In the genomic region with DNA sequence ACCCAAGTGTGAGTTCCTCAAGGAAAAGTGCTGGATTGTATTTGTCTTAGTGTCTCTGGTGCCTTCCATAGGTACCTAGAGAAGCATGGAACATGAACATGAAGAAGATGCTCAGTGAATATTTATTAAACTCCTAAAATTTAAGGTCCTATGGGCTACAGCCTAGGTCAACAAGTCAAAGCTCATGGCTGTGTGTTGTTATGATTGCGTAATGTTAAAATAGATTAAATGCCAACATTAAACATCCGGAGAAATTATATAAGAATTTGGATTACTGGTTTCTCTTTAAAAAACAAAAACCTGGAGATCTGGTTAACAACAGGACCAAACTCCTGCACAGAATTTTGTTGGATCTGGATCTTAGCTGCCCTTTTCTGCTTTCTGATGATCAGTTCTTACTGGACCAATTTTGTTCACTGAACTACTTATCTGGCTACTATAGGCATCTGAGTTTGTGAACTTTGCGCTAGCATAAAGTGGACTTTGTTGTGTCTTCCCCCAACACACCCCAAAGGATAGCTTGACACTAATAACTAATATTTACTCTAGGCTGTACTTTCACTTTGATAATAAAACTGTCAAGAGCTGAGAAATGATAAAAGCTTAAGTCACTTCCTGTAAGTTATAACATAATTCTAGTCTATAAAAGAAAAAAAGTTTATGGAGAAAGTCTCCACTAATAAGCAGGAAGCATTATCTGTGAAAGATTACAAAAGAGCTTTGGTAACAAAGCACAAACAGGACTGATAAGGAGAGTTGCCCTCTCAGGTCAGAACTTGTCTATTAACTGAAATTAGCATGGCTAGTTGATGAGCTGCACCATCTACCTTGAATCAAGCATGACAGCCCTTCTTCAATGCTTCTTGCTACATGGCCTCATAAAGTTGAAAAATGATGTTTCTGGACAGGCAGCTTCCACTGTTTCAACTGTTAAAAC, we compare ENCODE assay signal across 1 cellular context.
TF ChIP-seq lines count a peak whose summit lies in the region.

No MANE protein-coding gene starts in this region.

TF ChIP-seq in H1, 55 proteins besides CTCF, POLR2A, EP300 and RAD21:
- TF ChIP-seq TAF7 (optimal IDR thresholded peaks at IDR 0.05; ENCODE audit: borderline replicate concordance, low read depth, low read length) (no peak), CEBPB (IDR thresholded peaks at IDR 0.05; ENCODE audit: low read depth, low read length) (peak; percentile 76; the same call in 1 of the 2 replicates), SP1 (IDR thresholded peaks at IDR 0.05; ENCODE audit: low read depth, low read length) (no peak)
- TF ChIP-seq, protein P1, sequence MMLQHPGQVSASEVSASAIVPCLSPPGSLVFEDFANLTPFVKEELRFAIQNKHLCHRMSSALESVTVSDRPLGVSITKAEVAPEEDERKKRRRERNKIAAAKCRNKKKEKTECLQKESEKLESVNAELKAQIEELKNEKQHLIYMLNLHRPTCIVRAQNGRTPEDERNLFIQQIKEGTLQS (IDR thresholded peaks at IDR 0.05; ENCODE audit: insufficient read depth, low read depth, low read length), result no peak
